Comparison of ENCODE assay signal across 1 cellular context in genomic region chr17:35930211-35931065, GRCh38.
TF ChIP-seq lines count a peak whose summit lies in the region.

RDM1 (minus strand) TSS chr17:35930773; CDS start chr17:35930727, 46 bp downstream.

TF ChIP-seq in K562, 482 proteins besides CTCF, POLR2A, EP300 and RAD21 (continued from another document and continues in another):
- TF ChIP-seq MNT (conservative IDR thresholded peaks at IDR 0.05) (peak; percentile 67 to 81; a peak in 3 of 4 replicates), ERF (CRISPR knock-in tag; IDR thresholded peaks at IDR 0.05) (no peak), MTF1 (CRISPR knock-in tag; IDR thresholded peaks at IDR 0.05; ENCODE audit: borderline replicate concordance) (no peak), NRF1 (conservative IDR thresholded peaks at IDR 0.05 in 1 of 2, IDR thresholded peaks at IDR 0.05 in 1 of 2) (peak; percentile 98 to 99), SP2 (IDR thresholded peaks at IDR 0.05; ENCODE audit: extremely low read depth, low read depth, low read length, poor library complexity, severe bottlenecking) (no peak), HNRNPH1 (optimal IDR thresholded peaks at IDR 0.05; ENCODE audit: low read depth, low read length) (no peak), JUN (IDR thresholded peaks at IDR 0.05; ENCODE audit: borderline replicate concordance, low read depth, low read length) (0 out of 2 replicates have a peak, but pooled peaks have one; percentile 54), JUN (CRISPR knock-in tag; IDR thresholded peaks at IDR 0.05; ENCODE audit: borderline replicate concordance) (no peak), POLR2B (IDR thresholded peaks at IDR 0.05; ENCODE audit: low read depth, partially characterized antibody) (peak; percentile 84), PRDM10 (IDR thresholded peaks at IDR 0.05; ENCODE audit: partially characterized antibody) (no peak), GABPA (tag; conservative IDR thresholded peaks at IDR 0.05; ENCODE audit: low read depth) (peak; percentile 41; the same call in 1 of the 2 replicates), MYNN (IDR thresholded peaks at IDR 0.05) (peak; percentile 91), MYNN (CRISPR knock-in tag; IDR thresholded peaks at IDR 0.05) (no peak), SRF (CRISPR knock-in tag; IDR thresholded peaks at IDR 0.05) (peak in 1 of 2 experiments; percentile 44; a peak in 1 of 4 replicates), U2AF2 (optimal IDR thresholded peaks at IDR 0.05; ENCODE audit: low read depth, low read length) (no peak), NKRF (IDR thresholded peaks at IDR 0.05; ENCODE audit: borderline replicate concordance) (no peak; the same call in 1 of the 2 replicates), ZNF57 (CRISPR knock-in tag; IDR thresholded peaks at IDR 0.05) (no peak), SOX6 (IDR thresholded peaks at IDR 0.05) (no peak), MITF (IDR thresholded peaks at IDR 0.05) (no peak), TBP (optimal IDR thresholded peaks at IDR 0.05; ENCODE audit: low read depth, low read length) (peak; percentile 71), PYGO2 (tag; IDR thresholded peaks at IDR 0.05) (no peak), TRIM24 (IDR thresholded peaks at IDR 0.05) (peak in 1 of 2 experiments; percentile 10; a peak in 1 of 4 replicates), FOXK2 (conservative IDR thresholded peaks at IDR 0.05 in 1 of 2, IDR thresholded peaks at IDR 0.05 in 1 of 2; ENCODE audit: low read depth in 2 of 2) (peak in 1 of 2 experiments; percentile 43; a peak in 1 of 4 replicates), TFAM (CRISPR knock-in tag; conservative IDR thresholded peaks at IDR 0.05) (no peak), ZNF696 (CRISPR knock-in tag; conservative IDR thresholded peaks at IDR 0.05) (no peak), MAFF (IDR thresholded peaks at IDR 0.05; ENCODE audit: low read length) (no peak), MAFK (IDR thresholded peaks at IDR 0.05; ENCODE audit: low read length) (no peak), TAF1 (IDR thresholded peaks at IDR 0.05; ENCODE audit: control insufficient read depth, extremely low read depth, insufficient read depth, low read length, severe bottlenecking) (no peak), E2F1 (CRISPR knock-in tag; IDR thresholded peaks at IDR 0.05) (peak; percentile 94), ZNF384 (IDR thresholded peaks at IDR 0.05; ENCODE audit: low read depth, low read length) (peak; percentile 75), E2F3 (CRISPR knock-in tag; IDR thresholded peaks at IDR 0.05) (peak; percentile 86), NBN (IDR thresholded peaks at IDR 0.05; ENCODE audit: low read depth) (no peak), UBTF (IDR thresholded peaks at IDR 0.05; ENCODE audit: borderline replicate concordance in 1 of 2, low read depth in 2 of 2, low read length in 2 of 2) (0 out of 4 replicates have a peak, but pooled peaks of 1 of the 2 experiments have one; percentile 26), NFIX (CRISPR knock-in tag; IDR thresholded peaks at IDR 0.05; ENCODE audit: low read depth) (no peak), FOXP1 (CRISPR knock-in tag; IDR thresholded peaks at IDR 0.05) (no peak), E2F6 (IDR thresholded peaks at IDR 0.05; ENCODE audit: borderline replicate concordance in 1 of 2, extremely low read depth in 1 of 2, insufficient read depth in 1 of 2, insufficient read length in 1 of 2, low read depth in 1 of 2, low read length in 1 of 2, poor library complexity in 1 of 2, severe bottlenecking in 1 of 2) (peak; percentile 86 to 96), ZNF444 (CRISPR knock-in tag; IDR thresholded peaks at IDR 0.05) (no peak), ZNF76 (CRISPR knock-in tag; IDR thresholded peaks at IDR 0.05; ENCODE audit: borderline replicate concordance) (no peak), ZNF277 (CRISPR knock-in tag; IDR thresholded peaks at IDR 0.05; ENCODE audit: borderline replicate concordance) (no peak), ATF1 (CRISPR knock-in tag; IDR thresholded peaks at IDR 0.05) (no peak), ATF1 (tag; IDR thresholded peaks at IDR 0.05) (peak; percentile 59), HDGF (IDR thresholded peaks at IDR 0.05) (no peak), RCOR1 (IDR thresholded peaks at IDR 0.05; ENCODE audit: borderline replicate concordance in 1 of 2, low read depth in 2 of 2, low read length in 2 of 2) (peak in 1 of 2 experiments; percentile 49; a peak in 1 of 4 replicates), MXI1 (IDR thresholded peaks at IDR 0.05; ENCODE audit: low read depth, low read length) (0 out of 2 replicates have a peak, but pooled peaks have one; percentile 17), SP1 (CRISPR knock-in tag; IDR thresholded peaks at IDR 0.05) (0 out of 2 replicates have a peak, but pooled peaks have one; percentile 13)
- TF ChIP-seq, protein P1, sequence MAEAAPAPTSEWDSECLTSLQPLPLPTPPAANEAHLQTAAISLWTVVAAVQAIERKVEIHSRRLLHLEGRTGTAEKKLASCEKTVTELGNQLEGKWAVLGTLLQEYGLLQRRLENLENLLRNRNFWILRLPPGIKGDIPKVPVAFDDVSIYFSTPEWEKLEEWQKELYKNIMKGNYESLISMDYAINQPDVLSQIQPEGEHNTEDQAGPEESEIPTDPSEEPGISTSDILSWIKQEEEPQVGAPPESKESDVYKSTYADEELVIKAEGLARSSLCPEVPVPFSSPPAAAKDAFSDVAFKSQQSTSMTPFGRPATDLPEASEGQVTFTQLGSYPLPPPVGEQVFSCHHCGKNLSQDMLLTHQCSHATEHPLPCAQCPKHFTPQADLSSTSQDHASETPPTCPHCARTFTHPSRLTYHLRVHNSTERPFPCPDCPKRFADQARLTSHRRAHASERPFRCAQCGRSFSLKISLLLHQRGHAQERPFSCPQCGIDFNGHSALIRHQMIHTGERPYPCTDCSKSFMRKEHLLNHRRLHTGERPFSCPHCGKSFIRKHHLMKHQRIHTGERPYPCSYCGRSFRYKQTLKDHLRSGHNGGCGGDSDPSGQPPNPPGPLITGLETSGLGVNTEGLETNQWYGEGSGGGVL (CRISPR knock-in tag; IDR thresholded peaks at IDR 0.05) = no peak
- TF ChIP-seq, protein P2, sequence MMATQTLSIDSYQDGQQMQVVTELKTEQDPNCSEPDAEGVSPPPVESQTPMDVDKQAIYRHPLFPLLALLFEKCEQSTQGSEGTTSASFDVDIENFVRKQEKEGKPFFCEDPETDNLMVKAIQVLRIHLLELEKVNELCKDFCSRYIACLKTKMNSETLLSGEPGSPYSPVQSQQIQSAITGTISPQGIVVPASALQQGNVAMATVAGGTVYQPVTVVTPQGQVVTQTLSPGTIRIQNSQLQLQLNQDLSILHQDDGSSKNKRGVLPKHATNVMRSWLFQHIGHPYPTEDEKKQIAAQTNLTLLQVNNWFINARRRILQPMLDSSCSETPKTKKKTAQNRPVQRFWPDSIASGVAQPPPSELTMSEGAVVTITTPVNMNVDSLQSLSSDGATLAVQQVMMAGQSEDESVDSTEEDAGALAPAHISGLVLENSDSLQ (IDR thresholded peaks at IDR 0.05) = no peak
